Comparison of ENCODE assay signal across 8 cellular contexts in the genomic region with DNA sequence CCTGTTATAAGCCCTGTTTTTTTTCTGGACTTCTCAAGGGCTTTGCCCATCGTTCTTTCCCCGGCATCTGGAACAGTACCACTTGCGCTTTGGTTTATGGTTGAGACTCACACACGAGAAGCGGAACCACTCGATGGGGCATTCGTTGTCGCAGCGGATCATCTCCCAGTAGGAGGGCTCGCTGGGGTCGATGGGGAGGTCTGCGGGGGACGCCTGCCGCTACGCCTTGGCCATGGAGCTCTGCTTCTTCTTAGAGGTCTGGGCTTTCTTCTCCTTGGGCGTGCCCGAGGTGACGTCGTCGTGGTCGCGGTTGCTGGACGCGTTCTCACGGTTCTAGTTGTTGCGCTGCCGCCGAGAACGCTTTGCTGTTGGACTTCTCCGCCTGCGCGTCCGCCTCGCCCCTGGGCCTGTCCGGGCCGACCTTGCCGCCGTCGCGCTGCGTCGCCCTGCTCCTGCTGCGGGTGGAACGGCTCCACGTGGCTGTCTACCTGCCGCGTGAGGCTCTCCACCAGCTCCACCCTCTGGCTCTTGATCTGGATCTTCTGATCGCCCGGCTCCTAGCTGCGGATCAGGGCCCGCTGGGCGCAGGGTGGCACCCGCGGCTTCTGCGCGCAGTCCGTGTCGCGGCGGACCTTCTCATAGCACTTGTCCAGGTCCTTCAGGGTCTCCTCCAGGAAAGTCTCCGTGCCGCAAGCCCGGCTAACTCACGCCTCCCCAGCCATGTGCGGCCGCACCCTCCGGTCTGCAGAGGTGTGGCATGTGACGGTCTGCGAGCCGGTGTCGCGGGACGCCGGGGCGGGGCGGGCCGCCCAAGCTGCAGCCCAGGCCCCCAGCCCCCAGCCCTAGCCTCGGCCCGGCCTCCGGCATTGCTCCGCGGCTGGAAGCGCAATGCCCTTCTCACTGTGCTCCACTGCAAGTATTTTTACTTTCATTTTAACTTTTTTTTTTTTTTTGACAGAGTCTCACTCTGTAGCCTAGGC. TPM values are rescaled to one million over a fixed set of nuclear protein-coding genes. Genes with fewer than 3 reads are reported as not detected.
DNase-seq lines count a peak whose midpoint lies in the region; ATAC-seq lines count a peak whose summit lies in the region.

No MANE protein-coding gene starts in this region.

- peaks cover 0 to 10% (median 4%) of the 10 kb centered on the region in 5 donors for H3K4me1 ChIP-seq in subcutaneous abdominal adipose tissue (ENCODE audit: control insufficient read depth in 5 of 5, insufficient read depth in 5 of 5, low read length in 5 of 5)

- intact Hi-C loops in activated CD4-positive, alpha-beta T cell treated with anti-CD3 and anti-CD28 coated beads, Interleukin-2, amount 10 ng/mL, durations not matched to agents 24 days and 14 days (cut with micrococcal nuclease): loop anchor here (2.0 kb wide), 1 partner anchor 40 kb away; a partner anchor contains a TSS

- POLR2A ChIA-PET in naive thymus-derived CD8-positive, alpha-beta T cell (lab: Charles Lee): interaction anchor here (0.7 to 3.5 kb wide), 7 partner anchors 20 to 209 kb away, joined by 3 to 44 read pairs (median 4); a partner anchor contains a TSS

- peak overlapping the region in 4 of 5 donors; percentile 58 to 79 (median 68) for H3K4me3 ChIP-seq in subcutaneous abdominal adipose tissue (ENCODE audit: low read depth in 1 of 5, low read length in 5 of 5)

- H3K27me3 ChIP-seq in subcutaneous abdominal adipose tissue (ENCODE audit: control insufficient read depth in 5 of 5, insufficient read depth in 4 of 5, low read length in 5 of 5): peaks cover 0 to 2% (median 0%) of the 10 kb centered on the region in 5 donors

- H3K9me3 Mint-ChIP-seq in activated CD4-positive, alpha-beta T cell treated with anti-CD3 and anti-CD28 coated beads, Interleukin-2, amount 10 ng/mL, durations not matched to agents 24 days and 14 days: no peaks in the 10 kb centered on the region
- H3K9me3 Mint-ChIP-seq in naive thymus-derived CD8-positive, alpha-beta T cell: peaks cover 0 to 2% (median 0%) of the 10 kb centered on the region in 9 donors

- peaks cover 3% of the 10 kb centered on the region for H3K36me3 Mint-ChIP-seq in activated CD4-positive, alpha-beta T cell treated with anti-CD3 and anti-CD28 coated beads, Interleukin-2, amount 10 ng/mL, durations not matched to agents 24 days and 14 days (ENCODE audit: low read depth)
- H3K36me3 Mint-ChIP-seq in naive thymus-derived CD8-positive, alpha-beta T cell: no peaks in the 10 kb centered on the region

- H3K9ac ChIP-seq in subcutaneous abdominal adipose tissue (ENCODE audit: low read length in 5 of 5): peak overlapping the region in 4 of 5 donors; percentile 25 to 55 (median 30)

- H3K9me3 ChIP-seq in subcutaneous abdominal adipose tissue (ENCODE audit: control insufficient read depth in 5 of 5, low read length in 5 of 5): peaks cover 0 to 4% (median 0%) of the 10 kb centered on the region in 5 donors

- DNase-seq in GF-D8 (lab: John Stamatoyannopoulos, UW) (peak; percentile 7), COLO829 (ENCODE audit: low spot score) (no peak)
- peak; percentile 84 for DNase-seq in activated CD4-positive, alpha-beta T cell treated with anti-CD3 and anti-CD28 coated beads, Interleukin-2, amount 10 ng/mL, durations not matched to agents 24 days and 14 days
- DNase-seq in effector CD8-positive, alpha-beta T cell (lab: John Stamatoyannopoulos, UW): peak; percentile 6
- peak; percentile 11 to 70 (median 35) for DNase-seq in naive thymus-derived CD8-positive, alpha-beta T cell

- H3K4me3 Mint-ChIP-seq in activated CD4-positive, alpha-beta T cell treated with anti-CD3 and anti-CD28 coated beads, Interleukin-2, amount 10 ng/mL, durations not matched to agents 24 days and 14 days: peak overlapping the region; percentile 86
- H3K4me3 Mint-ChIP-seq in naive thymus-derived CD8-positive, alpha-beta T cell: peak overlapping the region; percentile 76 to 89 (median 84)

- peak overlapping the region; percentile 45 for H3K27ac ChIP-seq in subcutaneous abdominal adipose tissue (ENCODE audit: low read depth, low read length)

- peak overlapping the region; percentile 77 for H3K27ac Mint-ChIP-seq in activated CD4-positive, alpha-beta T cell treated with anti-CD3 and anti-CD28 coated beads, Interleukin-2, amount 10 ng/mL, durations not matched to agents 24 days and 14 days
- H3K27ac Mint-ChIP-seq in naive thymus-derived CD8-positive, alpha-beta T cell: peak overlapping the region in 8 of 10 donors; percentile 34 to 86 (median 79)

- H3K36me3 ChIP-seq in subcutaneous abdominal adipose tissue (ENCODE audit: control insufficient read depth in 5 of 5, insufficient read depth in 5 of 5, low read length in 5 of 5): no peaks in the 10 kb centered on the region

- H3K27me3 Mint-ChIP-seq in activated CD4-positive, alpha-beta T cell treated with anti-CD3 and anti-CD28 coated beads, Interleukin-2, amount 10 ng/mL, durations not matched to agents 24 days and 14 days: no peaks in the 10 kb centered on the region
- no peaks in the 10 kb centered on the region for H3K27me3 Mint-ChIP-seq in naive thymus-derived CD8-positive, alpha-beta T cell

- peaks cover 10% of the 10 kb centered on the region for H3K4me1 Mint-ChIP-seq in activated CD4-positive, alpha-beta T cell treated with anti-CD3 and anti-CD28 coated beads, Interleukin-2, amount 10 ng/mL, durations not matched to agents 24 days and 14 days
- peaks cover 7 to 22% (median 11%) of the 10 kb centered on the region in 4 donors for H3K4me1 Mint-ChIP-seq in naive thymus-derived CD8-positive, alpha-beta T cell

- peak; percentile 45 for ATAC-seq in HG03175 (IDR thresholded peaks at IDR 0.05; ENCODE audit: unreplicated experiment)
- ATAC-seq in naive thymus-derived CD8-positive, alpha-beta T cell: peak; percentile 87 to 88
- ATAC-seq in HG02623 (IDR thresholded peaks at IDR 0.05; ENCODE audit: unreplicated experiment): no peak

RNA-seq across cellular contexts. Expression of a gene that starts 40.5 kb away (rescaled TPM):
- total RNA-seq in activated CD4-positive, alpha-beta T cell treated with anti-CD3 and anti-CD28 coated beads, Interleukin-2, amount 10 ng/mL, durations not matched to agents 24 days and 14 days: 284 and 301 TPM in 2 replicates
- 100 to 1,000 TPM; 636 to 675 TPM for total RNA-seq in naive thymus-derived CD8-positive, alpha-beta T cell
- 10 to 100 TPM; 29.7 to 32.7 (median 31.3) TPM for polyA plus RNA-seq in naive thymus-derived CD8-positive, alpha-beta T cell
